ENCODE assay signal across 23 cellular contexts in the genomic region with DNA sequence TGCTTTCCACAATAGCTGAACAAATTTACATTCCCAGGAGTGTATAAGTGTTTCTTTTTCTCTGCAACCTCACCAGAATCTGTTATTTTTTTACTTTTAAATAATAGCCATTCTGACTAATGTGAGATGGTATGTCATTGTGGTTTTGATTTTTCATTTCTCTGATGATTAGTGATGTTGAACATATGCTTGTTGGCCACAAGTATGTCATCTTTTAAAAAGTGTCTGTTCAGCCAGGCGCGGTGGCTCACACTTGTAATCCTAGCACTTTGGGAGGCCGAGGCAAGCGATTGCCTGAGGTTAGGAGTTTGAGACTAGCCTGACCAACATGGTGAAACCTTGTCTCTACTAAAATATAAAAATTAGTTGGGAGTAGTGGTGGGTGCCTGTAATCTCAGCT.
DNase-seq lines count a peak whose midpoint lies in the region; ATAC-seq and TF ChIP-seq lines count a peak whose summit lies in the region.
"Had no signal": no experiment of that assay in that cellular context is flagged by ENCODE, and none has a peak within 500 bp of the region (broad histone marks: within the 10 kb centered on the region; RNA-seq: fewer than 3 reads in every experiment).

No MANE protein-coding gene starts in this region.

- no peak overlapping the region for H3K27ac ChIP-seq in breast epithelium

- H3K4me3 ChIP-seq in breast epithelium (no peak overlapping the region), adipocyte (ENCODE audit: low read length) (no peak overlapping the region), fibroblast of mammary gland (ENCODE audit: control insufficient read depth, low read depth, low read length) (no peak overlapping the region)

- TF ChIP-seq CTCF in MCF 10A (IDR thresholded peaks at IDR 0.05; ENCODE audit: unreplicated experiment) (no peak), breast epithelium (IDR thresholded peaks at IDR 0.05) (no peak), fibroblast of mammary gland (conservative IDR thresholded peaks at IDR 0.05; ENCODE audit: control insufficient read depth, insufficient read depth, low read depth, low read length) (no peak)

- no peak overlapping the region for H3K27ac Mint-ChIP-seq in MCF 10A (ENCODE audit: low read depth, unreplicated experiment)
- H3K27ac Mint-ChIP-seq: activated CD8-positive, alpha-beta memory T cell treated with anti-CD3 and anti-CD28 coated beads, Interleukin-2, amount 10 ng/mL, durations not matched to agents 7 days and 5 days; dendritic cell treated with granulocyte-macrophage colony-stimulating factor and Interleukin-4, amounts not matched to agents 40 ng/mL and 50 ng/mL, for 4 days had no signal

- TF ChIP-seq POLR2A in breast epithelium (IDR thresholded peaks at IDR 0.05): no peak

- BruUV-seq in MCF 10A (replicated peaks; lab: Mats Ljungman, UMichigan): no TSS peak

- CTCF ChIA-PET in MCF 10A (lab: Yijun Ruan, JAX): no interaction called here

- no peaks in the 10 kb centered on the region for H3K4me1 ChIP-seq in breast epithelium
- H3K4me1 ChIP-seq in adipocyte (ENCODE audit: control insufficient read depth, insufficient read depth, low read length): peaks cover 8% of the 10 kb centered on the region

- no peak overlapping the region for H3K4me3 Mint-ChIP-seq in MCF 10A (ENCODE audit: unreplicated experiment)
- H3K4me3 Mint-ChIP-seq: activated CD8-positive, alpha-beta memory T cell treated with anti-CD3 and anti-CD28 coated beads, Interleukin-2, amount 10 ng/mL, durations not matched to agents 7 days and 5 days; dendritic cell treated with granulocyte-macrophage colony-stimulating factor and Interleukin-4, amounts not matched to agents 40 ng/mL and 50 ng/mL, for 4 days; neural crest cell had no signal

- H3K27me3 ChIP-seq in breast epithelium: no peaks in the 10 kb centered on the region
- no peaks in the 10 kb centered on the region for H3K27me3 ChIP-seq in adipocyte (replicated peaks; ENCODE audit: control insufficient read depth, insufficient read depth, low read length)

- POLR2A ChIA-PET in MCF 10A (lab: Yijun Ruan, JAX): no interaction called here

- H3K9me3 Mint-ChIP-seq in MCF 10A (ENCODE audit: unreplicated experiment): no peaks in the 10 kb centered on the region
- H3K9me3 Mint-ChIP-seq: neural crest cell had no signal

- no peaks in the 10 kb centered on the region for H3K36me3 Mint-ChIP-seq in MCF 10A (ENCODE audit: insufficient read depth, unreplicated experiment)
- H3K36me3 Mint-ChIP-seq: activated CD8-positive, alpha-beta memory T cell treated with anti-CD3 and anti-CD28 coated beads, Interleukin-2, amount 10 ng/mL, durations not matched to agents 7 days and 5 days had no signal

- H3K4me1 Mint-ChIP-seq in MCF 10A (ENCODE audit: insufficient read depth, unreplicated experiment): no peaks in the 10 kb centered on the region
- H3K4me1 Mint-ChIP-seq: activated CD8-positive, alpha-beta memory T cell treated with anti-CD3 and anti-CD28 coated beads, Interleukin-2, amount 10 ng/mL, durations not matched to agents 7 days and 5 days; neural crest cell had no signal

- no peak overlapping the region for H3K9ac ChIP-seq in adipocyte (ENCODE audit: low read length)

- no peak for ATAC-seq in GM19467 (IDR thresholded peaks at IDR 0.05; ENCODE audit: unreplicated experiment)
- ATAC-seq: activated CD8-positive, alpha-beta memory T cell treated with anti-CD3 and anti-CD28 coated beads, Interleukin-2, amount 10 ng/mL, durations not matched to agents 7 days and 5 days; esophagus mucosa; left cardiac atrium had no signal

- intact Hi-C loops in MCF 10A (cut with micrococcal nuclease) (no loop called here), breast epithelium (cut with DNase I; ENCODE audit: low total_unique reads) (no loop called here)

- H3K9me3 ChIP-seq in breast epithelium (no peaks in the 10 kb centered on the region), adipocyte (ENCODE audit: control insufficient read depth, low read length) (no peaks in the 10 kb centered on the region)

- DNase-seq in MCF 10A (ENCODE audit: unreplicated experiment) (peak; percentile 39), breast epithelium (ENCODE audit: low spot score in 2 of 2) (no peak), adipocyte (ENCODE audit: low read depth) (peak; percentile 82), fibroblast of mammary gland (ENCODE audit: low read depth) (peak; percentile 69), HuH-7 (ENCODE audit: low spot score) (no peak), COLO668 (lab: John Stamatoyannopoulos, UW; ENCODE audit: unreplicated experiment) (no peak)
- no peak for DNase-seq in activated CD4-positive, alpha-beta T cell treated with anti-CD3 and anti-CD28 coated beads, Interleukin-2, amount 50 U/mL, for 4 hours
- DNase-seq: 8988T; activated CD4-positive, alpha-beta T cell treated with anti-CD3 and anti-CD28 coated beads for 1 hour; activated CD8-positive, alpha-beta memory T cell treated with anti-CD3 and anti-CD28 coated beads, Interleukin-2, amount 10 ng/mL, durations not matched to agents 7 days and 5 days; anterior cingulate cortex; EL; hippocampal formation; left cardiac atrium; MM.1S; NCI-H1694; retina; stimulated activated naive CD4-positive, alpha-beta T cell treated with Interleukin-2 at 50 U/mL for 16 hours; trophoblast cell had no signal

- peaks cover 75% of the 10 kb centered on the region for H3K27me3 Mint-ChIP-seq in MCF 10A (ENCODE audit: insufficient read depth, unreplicated experiment)
- H3K27me3 Mint-ChIP-seq: activated CD8-positive, alpha-beta memory T cell treated with anti-CD3 and anti-CD28 coated beads, Interleukin-2, amount 10 ng/mL, durations not matched to agents 7 days and 5 days; dendritic cell treated with granulocyte-macrophage colony-stimulating factor and Interleukin-4, amounts not matched to agents 40 ng/mL and 50 ng/mL, for 4 days had no signal

- H3K36me3 ChIP-seq in breast epithelium: no peaks in the 10 kb centered on the region
- H3K36me3 ChIP-seq in adipocyte (ENCODE audit: control insufficient read depth, insufficient read depth, low read length, severe bottlenecking): no peaks in the 10 kb centered on the region

Comparison
In these comparisons a context has a peak if more than half of its experiments do, and no peak if none do; other contexts are left out.
1. DNase-seq: peak in MCF 10A (single experiment), adipocyte (single experiment) and fibroblast of mammary gland (single experiment); none in breast epithelium (0 of 2), HuH-7 (single experiment), activated CD4-positive, alpha-beta T cell treated with anti-CD3 and anti-CD28 coated beads, Interleukin-2, amount 50 U/mL, for 4 hours (0 of 2) and COLO668 (single experiment).